Comparison of ENCODE assay signal across 8 cellular contexts in genomic region chrX:44542567-44543325, GRCh38. TPM values are rescaled to one million over a fixed set of nuclear protein-coding genes. Genes with fewer than 3 reads are reported as not detected.
DNase-seq lines count a peak whose midpoint lies in the region; ATAC-seq and TF ChIP-seq lines count a peak whose summit lies in the region.

Gene FUNDC1 (minus strand): TSS chrX:44542859. CDS start chrX:44542832, 27 bp downstream.

- peak; percentile 99 for ATAC-seq in HG02885 (IDR thresholded peaks at IDR 0.05; ENCODE audit: poor library complexity, unreplicated experiment)
- peak; percentile 100 for ATAC-seq in right cardiac atrium

- H3K9me3 ChIP-seq in ascending aorta (no peaks in the 10 kb centered on the region), right cardiac atrium (ENCODE audit: control insufficient read depth, low read length) (no peaks in the 10 kb centered on the region), vagina (no peaks in the 10 kb centered on the region)

- no peaks in the 10 kb centered on the region for H3K27me3 ChIP-seq in ascending aorta
- no peaks in the 10 kb centered on the region for H3K27me3 ChIP-seq in right cardiac atrium (ENCODE audit: control insufficient read depth, insufficient read depth)
- H3K27me3 ChIP-seq in vagina, result no peaks in the 10 kb centered on the region

- peak; percentile 44 for TF ChIP-seq POLR2A in GM15510 (IDR thresholded peaks at IDR 0.05; ENCODE audit: borderline replicate concordance, extremely low read depth, insufficient read length)
- peak in 1 of 2 donors; percentile 24 for TF ChIP-seq POLR2A in vagina (IDR thresholded peaks at IDR 0.05)

- peak; percentile 30 to 73 for DNase-seq in NCI-H187 (lab: John Stamatoyannopoulos, UW)
- DNase-seq in ascending aorta (ENCODE audit: low spot score in 2 of 2), result peak; percentile 85 to 96
- DNase-seq in right cardiac atrium, result peak; percentile 97 to 98 (median 97)
- DNase-seq in putamen (ENCODE audit: low spot score), result peak; percentile 91
- peak in 1 of 2 donors; percentile 91 for DNase-seq in vagina (ENCODE audit: extremely low spot score in 2 of 2)

- peak within 1 kb of the TSS; percentile 60 to 74 for H3K4me3 ChIP-seq in ascending aorta
- H3K4me3 ChIP-seq in right cardiac atrium (ENCODE audit: low read length), result peak within 1 kb of the TSS; percentile 97
- peak within 1 kb of the TSS; percentile 50 to 68 for H3K4me3 ChIP-seq in vagina

- H3K36me3 ChIP-seq in ascending aorta (no peaks in the 10 kb centered on the region), vagina (no peaks in the 10 kb centered on the region)

- under 1% methylated on average over 35 of the region's 35 CpGs for WGBS in right cardiac atrium

- TF ChIP-seq CTCF in ascending aorta (IDR thresholded peaks at IDR 0.05) (peak in 1 of 3 experiments; percentile 42), vagina (IDR thresholded peaks at IDR 0.05) (peak in 1 of 3 experiments; percentile 12)

- H3K4me1 ChIP-seq in ascending aorta (no peaks in the 10 kb centered on the region), right cardiac atrium (ENCODE audit: control insufficient read depth, insufficient read depth, low read length) (no peaks in the 10 kb centered on the region), vagina (peaks cover 10% of the 10 kb centered on the region)

- intact Hi-C loops in T-helper 2 cell treated with Interferon-gamma antibody and Interleukin-4, amounts not matched to agents 100 ng/mL and 5 ng/mL, for 36 hours (cut with micrococcal nuclease), result loop anchor here (5.0 to 10.0 kb wide), 3 partner anchors 200 to 532 kb away; partner anchors contain the start of gene EFHC2
- intact Hi-C loops in ascending aorta (cut with DNase I) (loop anchor here (5.0 kb wide), 1 partner anchor 330 kb away; the partner anchor contains the start of gene KDM6A), right cardiac atrium (cut with DNase I) (no loop called here), vagina (cut with DNase I) (no loop called here)

- H3K27ac ChIP-seq in ascending aorta, result peak within 1 kb of the TSS; percentile 62 to 63
- H3K27ac ChIP-seq in right cardiac atrium (ENCODE audit: low read length), result peak within 1 kb of the TSS; percentile 70
- peak within 1 kb of the TSS; percentile 63 for H3K27ac ChIP-seq in vagina

RNA-seq across cellular contexts. Expression of gene FUNDC1, which starts in this region (rescaled TPM):
- 9.9 and 10.7 TPM in 2 replicates for total RNA-seq in T-helper 2 cell treated with Interferon-gamma antibody and Interleukin-4, amounts not matched to agents 100 ng/mL and 5 ng/mL, for 36 hours
- 2.4 TPM for total RNA-seq in ascending aorta
- 10 to 100 TPM; 20.0 to 25.8 (median 23.0) TPM for total RNA-seq in right cardiac atrium
- polyA plus RNA-seq in right cardiac atrium, result 39.9 TPM
- total RNA-seq in vagina, result 12.0 TPM

Comparison
In these comparisons a context has a peak if more than half of its experiments do, and no peak if none do; other contexts are left out.
1. intact Hi-C loops: an anchor here in T-helper 2 cell treated with Interferon-gamma antibody and Interleukin-4, amounts not matched to agents 100 ng/mL and 5 ng/mL, for 36 hours (5.0 to 10.0 kb wide) and ascending aorta (5.0 kb wide); none called in right cardiac atrium and vagina.